Comparison of ENCODE assay signal across 22 cellular contexts in genomic region chr3:195881276-195881988, GRCh38.
"Had no signal": no experiment of that assay in that cellular context is flagged by ENCODE, and none has a peak within 500 bp of the region (broad histone marks: within the 10 kb centered on the region; RNA-seq: fewer than 3 reads in every experiment).

No MANE protein-coding gene starts in this region.

- H3K27me3 ChIP-seq: MG63 had no signal

- H3K9me3 ChIP-seq: MG63, SK-N-SH had no signal

- ATAC-seq: HepG2 had no signal

- H3K4me3 ChIP-seq: MG63 had no signal

- DNase-seq: IMR-90, Karpas-422, KG1, MG63, NCI-H1092, NCI-H1105 treated with DMSO at 0.1 percent for 48 hours, NCI-H1417 treated with DMSO at 0.1 percent for 48 hours, NCI-H146, NCI-H1694 treated with DMSO at 0.1 percent for 48 hours, NCI-H1930, NCI-H2081, NCI-H2107, NCI-H2227 treated with DMSO at 0.1 percent for 48 hours, NCI-H446, NCI-H510A, NCI-H524 treated with DMSO at 0.1 percent for 48 hours, NCI-H69, NCI-H774, RPMI8226, SHP77, SK-N-SH had no signal

- H3K4me2 ChIP-seq: SK-N-SH had no signal
